Comparison of ENCODE assay signal across 1 cellular context in the genomic region with DNA sequence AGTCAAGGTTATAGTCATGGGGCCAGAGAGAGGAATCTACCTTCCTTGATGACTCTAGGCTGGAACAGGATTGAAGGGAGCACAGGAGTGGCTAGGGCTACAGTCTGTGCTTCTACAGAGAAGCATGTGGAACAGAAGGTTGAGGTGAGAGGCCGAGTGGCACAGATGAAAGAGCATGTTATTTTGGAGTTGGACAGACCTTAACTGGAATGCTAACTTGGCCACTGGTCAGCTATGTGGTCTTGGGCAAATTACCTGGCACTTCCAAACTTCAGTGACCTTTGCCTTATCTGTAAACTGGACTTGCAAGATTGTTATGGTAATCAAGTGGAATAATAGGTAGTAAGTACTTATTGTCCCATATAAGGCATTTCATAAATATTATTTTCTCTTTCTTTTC.
TF ChIP-seq lines count a peak whose summit lies in the region.

No MANE protein-coding gene starts in this region.

TF ChIP-seq in HepG2, 621 proteins besides CTCF, POLR2A, EP300 and RAD21 (continued from another document):
- TF ChIP-seq, protein P1, sequence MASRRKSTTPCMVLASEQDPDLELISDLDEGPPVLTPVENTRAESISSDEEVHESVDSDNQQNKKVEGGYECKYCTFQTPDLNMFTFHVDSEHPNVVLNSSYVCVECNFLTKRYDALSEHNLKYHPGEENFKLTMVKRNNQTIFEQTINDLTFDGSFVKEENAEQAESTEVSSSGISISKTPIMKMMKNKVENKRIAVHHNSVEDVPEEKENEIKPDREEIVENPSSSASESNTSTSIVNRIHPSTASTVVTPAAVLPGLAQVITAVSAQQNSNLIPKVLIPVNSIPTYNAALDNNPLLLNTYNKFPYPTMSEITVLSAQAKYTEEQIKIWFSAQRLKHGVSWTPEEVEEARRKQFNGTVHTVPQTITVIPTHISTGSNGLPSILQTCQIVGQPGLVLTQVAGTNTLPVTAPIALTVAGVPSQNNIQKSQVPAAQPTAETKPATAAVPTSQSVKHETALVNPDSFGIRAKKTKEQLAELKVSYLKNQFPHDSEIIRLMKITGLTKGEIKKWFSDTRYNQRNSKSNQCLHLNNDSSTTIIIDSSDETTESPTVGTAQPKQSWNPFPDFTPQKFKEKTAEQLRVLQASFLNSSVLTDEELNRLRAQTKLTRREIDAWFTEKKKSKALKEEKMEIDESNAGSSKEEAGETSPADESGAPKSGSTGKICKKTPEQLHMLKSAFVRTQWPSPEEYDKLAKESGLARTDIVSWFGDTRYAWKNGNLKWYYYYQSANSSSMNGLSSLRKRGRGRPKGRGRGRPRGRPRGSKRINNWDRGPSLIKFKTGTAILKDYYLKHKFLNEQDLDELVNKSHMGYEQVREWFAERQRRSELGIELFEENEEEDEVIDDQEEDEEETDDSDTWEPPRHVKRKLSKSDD (CRISPR knock-in tag; IDR thresholded peaks at IDR 0.05; ENCODE audit: low read depth): no peak
- no peak for TF ChIP-seq SOX6 (IDR thresholded peaks at IDR 0.05)
- 0 out of 2 replicates have a peak, but pooled peaks have one; percentile 16 for TF ChIP-seq SOX6 (CRISPR knock-in tag; IDR thresholded peaks at IDR 0.05)
- TF ChIP-seq SOX13 (IDR thresholded peaks at IDR 0.05): no peak
- peak in 1 of 2 experiments; percentile 60; a peak in 2 of 4 replicates for TF ChIP-seq SOX13 (CRISPR knock-in tag; conservative IDR thresholded peaks at IDR 0.05 in 1 of 2, IDR thresholded peaks at IDR 0.05 in 1 of 2)
- no peak for TF ChIP-seq ZNF292 (CRISPR knock-in tag; IDR thresholded peaks at IDR 0.05; ENCODE audit: borderline replicate concordance, low read depth)
TF ChIP-seq in HepG2: peak in this region for 7.
